Comparison of ENCODE assay signal across 1 cellular context in the genomic region with DNA sequence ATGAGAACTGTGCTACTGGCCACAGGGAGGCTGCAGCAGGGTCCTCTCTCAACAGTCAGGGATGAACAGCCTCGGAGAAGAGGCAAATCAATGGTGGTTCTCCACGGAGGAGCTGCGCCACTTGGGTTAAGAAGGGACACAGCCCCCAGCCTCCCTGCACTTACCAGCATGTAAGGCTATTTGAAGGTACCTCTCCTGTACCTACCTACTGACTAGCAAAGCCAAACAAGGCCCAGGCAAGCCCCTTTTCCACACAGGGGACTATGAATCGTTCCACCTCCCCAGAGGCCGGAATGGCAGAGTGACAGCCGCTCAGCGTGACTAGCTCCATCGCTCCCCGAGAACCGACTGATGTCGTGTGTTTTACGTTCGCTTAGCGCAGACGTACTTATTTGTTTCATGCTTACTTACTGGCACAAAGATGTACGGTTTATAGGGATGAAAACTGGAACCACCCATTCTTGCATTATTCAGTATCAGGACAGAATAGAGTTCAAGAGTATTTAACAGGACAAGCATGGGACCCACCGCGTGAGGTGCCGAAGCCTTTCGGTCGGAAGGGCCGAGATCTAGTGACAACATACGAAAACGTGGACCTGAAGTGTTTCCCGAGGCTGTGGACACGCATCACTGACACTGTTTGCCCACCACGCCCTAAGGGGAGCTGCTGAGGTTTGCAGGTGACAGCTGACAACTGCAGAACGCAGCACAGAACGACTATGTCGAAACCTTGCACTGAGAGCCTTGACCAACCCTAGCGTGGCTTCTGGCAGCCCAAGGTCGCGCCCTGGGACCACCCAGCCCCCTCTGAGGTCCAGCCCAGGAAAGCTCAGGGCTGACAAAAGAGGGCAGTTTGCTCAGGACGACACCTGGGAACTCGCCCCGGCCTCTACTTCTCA.
TF ChIP-seq lines count a peak whose summit lies in the region.

No MANE protein-coding gene starts in this region.

TF ChIP-seq in HepG2, 621 proteins besides CTCF, POLR2A, EP300 and RAD21 (continued from another document):
- TF ChIP-seq TRIM22 (IDR thresholded peaks at IDR 0.05) (no peak), ZNF468 (CRISPR knock-in tag; IDR thresholded peaks at IDR 0.05) (no peak), RFXAP (CRISPR knock-in tag; IDR thresholded peaks at IDR 0.05; ENCODE audit: borderline replicate concordance) (no peak), RFXANK (CRISPR knock-in tag; IDR thresholded peaks at IDR 0.05) (no peak), AHR (CRISPR knock-in tag; IDR thresholded peaks at IDR 0.05) (no peak), U2AF2 (IDR thresholded peaks at IDR 0.05; ENCODE audit: low read depth, low read length) (no peak), ATF1 (CRISPR knock-in tag; IDR thresholded peaks at IDR 0.05) (no peak)
- TF ChIP-seq, protein P1, sequence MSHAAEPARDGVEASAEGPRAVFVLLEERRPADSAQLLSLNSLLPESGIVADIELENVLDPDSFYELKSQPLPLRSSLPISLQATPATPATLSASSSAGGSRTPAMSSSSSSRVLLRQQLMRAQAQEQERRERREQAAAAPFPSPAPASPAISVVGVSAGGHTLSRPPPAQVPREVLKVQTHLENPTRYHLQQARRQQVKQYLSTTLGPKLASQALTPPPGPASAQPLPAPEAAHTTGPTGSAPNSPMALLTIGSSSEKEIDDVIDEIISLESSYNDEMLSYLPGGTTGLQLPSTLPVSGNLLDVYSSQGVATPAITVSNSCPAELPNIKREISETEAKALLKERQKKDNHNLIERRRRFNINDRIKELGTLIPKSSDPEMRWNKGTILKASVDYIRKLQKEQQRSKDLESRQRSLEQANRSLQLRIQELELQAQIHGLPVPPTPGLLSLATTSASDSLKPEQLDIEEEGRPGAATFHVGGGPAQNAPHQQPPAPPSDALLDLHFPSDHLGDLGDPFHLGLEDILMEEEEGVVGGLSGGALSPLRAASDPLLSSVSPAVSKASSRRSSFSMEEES (CRISPR knock-in tag; IDR thresholded peaks at IDR 0.05): no peak
